ENCODE assay signal across 9 cellular contexts in genomic region chr2:149562304-149562703, GRCh38. TPM values are rescaled to one million over a fixed set of nuclear protein-coding genes. Genes with fewer than 3 reads are reported as not detected.
DNase-seq lines count a peak whose midpoint lies in the region; ATAC-seq and TF ChIP-seq lines count a peak whose summit lies in the region.
"Had no signal": no experiment of that assay in that cellular context is flagged by ENCODE, and none has a peak within 500 bp of the region (broad histone marks: within the 10 kb centered on the region; RNA-seq: fewer than 3 reads in every experiment).

No MANE protein-coding gene starts in this region.

- H3K4me3 ChIP-seq in fibroblast of villous mesenchyme (ENCODE audit: low read depth, low read length) (peak overlapping the region; percentile 29), trophoblast cell (ENCODE audit: low read depth, low read length) (no peak overlapping the region)

- H3K4ac ChIP-seq in trophoblast cell (ENCODE audit: low read depth, low read length) = no peak overlapping the region

- H3K23ac ChIP-seq in trophoblast cell (ENCODE audit: low read length) = no peak overlapping the region

- H3K27ac ChIP-seq in trophoblast cell (ENCODE audit: low read depth, low read length) = no peak overlapping the region

- TF ChIP-seq CTCF in fibroblast of villous mesenchyme (IDR thresholded peaks at IDR 0.05; ENCODE audit: insufficient read depth, low read depth, low read length) = no peak

- no peaks in the 10 kb centered on the region for H3K4me1 ChIP-seq in trophoblast cell (ENCODE audit: control insufficient read depth in 1 of 2, insufficient read depth in 2 of 2, low read length in 2 of 2)

- H2BK120ac ChIP-seq in trophoblast cell (ENCODE audit: insufficient read depth, low read length, poor library complexity) = no peak overlapping the region

- no peak overlapping the region for H4K8ac ChIP-seq in trophoblast cell (ENCODE audit: low read depth, low read length)

- no CpG with 5 or more reads among the region's 2 CpGs for WGBS in trophoblast cell (ENCODE audit: extremely low coverage, insufficient coverage, insufficient read length)

- H3K36me3 Mint-ChIP-seq in stimulated activated effector memory CD8-positive, alpha-beta T cell treated with anti-CD3 and anti-CD28 coated beads, Interleukin-12 subunit alpha, Interleukin-12 subunit beta, amount 100 ng/mL, for 72 hours = peaks cover 30% of the 10 kb centered on the region
- H3K36me3 Mint-ChIP-seq: activated naive CD8-positive, alpha-beta T cell had no signal

- H3K9ac ChIP-seq in trophoblast cell (ENCODE audit: low read length) = no peak overlapping the region

- H2AFZ ChIP-seq in trophoblast cell (ENCODE audit: insufficient read depth, low read length, poor library complexity) = no peak overlapping the region

- no peak overlapping the region for H3K14ac ChIP-seq in trophoblast cell (ENCODE audit: low read length)

- H2BK5ac ChIP-seq in trophoblast cell (ENCODE audit: low read depth, low read length, poor library complexity) = no peak overlapping the region

- H3K18ac ChIP-seq in trophoblast cell (ENCODE audit: low read length) = no peak overlapping the region

- no peak overlapping the region for H4K12ac ChIP-seq in trophoblast cell (ENCODE audit: low read depth, low read length)

- no peaks in the 10 kb centered on the region for H3K79me2 ChIP-seq in trophoblast cell (ENCODE audit: control insufficient read depth, insufficient read depth, low read length, poor library complexity)

- no peaks in the 10 kb centered on the region for H3K4me1 Mint-ChIP-seq in stimulated activated effector memory CD8-positive, alpha-beta T cell treated with anti-CD3 and anti-CD28 coated beads, Interleukin-12 subunit alpha, Interleukin-12 subunit beta, amount 100 ng/mL, for 72 hours

- DNase-seq in GM04503 (ENCODE audit: low read depth) (peak; percentile 57), HEK293T (ENCODE audit: extremely low spot score) (peak; percentile 8), NCI-H1436 treated with DMSO at 0.1 percent for 48 hours (lab: John Stamatoyannopoulos, UW) (peak; percentile 18), fibroblast of villous mesenchyme (ENCODE audit: low read depth) (peak; percentile 65), trophoblast cell (no peak), NCI-H526 treated with DMSO at 0.1 percent for 48 hours (lab: John Stamatoyannopoulos, UW) (no peak)
- DNase-seq in NK-92 treated with Interleukin-12 subunit alpha and Interleukin-12 subunit beta, amount 100 ng/mL, for 24 hours (lab: John Stamatoyannopoulos, UW) = no peak
- DNase-seq in stimulated activated effector memory CD8-positive, alpha-beta T cell treated with anti-CD3 and anti-CD28 coated beads, Interleukin-12 subunit alpha, Interleukin-12 subunit beta, amount 100 ng/mL, for 72 hours (ENCODE audit: low spot score in 2 of 2) = no peak

- H2AK5ac ChIP-seq in trophoblast cell (ENCODE audit: low read length) = no peak overlapping the region

- no peak for ATAC-seq in stimulated activated effector memory CD8-positive, alpha-beta T cell treated with anti-CD3 and anti-CD28 coated beads, Interleukin-12 subunit alpha, Interleukin-12 subunit beta, amount 100 ng/mL, for 72 hours

- H4K91ac ChIP-seq in trophoblast cell (ENCODE audit: low read depth, low read length) = no peak overlapping the region

- H3K27me3 ChIP-seq in trophoblast cell (ENCODE audit: insufficient read depth, low read length) = no peaks in the 10 kb centered on the region

- CTCF ChIA-PET in HEK293T (lab: Yijun Ruan, JAX) = interaction anchor here (2.3 kb wide), 1 partner anchor 544 kb away, joined by 7 read pairs; no protein-coding TSS in a partner anchor

- no peak overlapping the region for H2BK12ac ChIP-seq in trophoblast cell (ENCODE audit: low read length)

- no peak overlapping the region for H3K4me2 ChIP-seq in trophoblast cell (ENCODE audit: low read length)

- H3K79me1 ChIP-seq in trophoblast cell (ENCODE audit: low read length) = no peaks in the 10 kb centered on the region

- no peaks in the 10 kb centered on the region for H3K36me3 ChIP-seq in trophoblast cell (ENCODE audit: control insufficient read depth in 1 of 2, insufficient read depth in 2 of 2, low read length in 2 of 2)

- H3K27ac Mint-ChIP-seq in stimulated activated effector memory CD8-positive, alpha-beta T cell treated with anti-CD3 and anti-CD28 coated beads, Interleukin-12 subunit alpha, Interleukin-12 subunit beta, amount 100 ng/mL, for 72 hours = no peak overlapping the region
- H3K27ac Mint-ChIP-seq: activated naive CD8-positive, alpha-beta T cell had no signal

- H3K9me3 ChIP-seq in trophoblast cell (ENCODE audit: insufficient read depth, low read depth, low read length) = no peaks in the 10 kb centered on the region

- H3K4me3 Mint-ChIP-seq in stimulated activated effector memory CD8-positive, alpha-beta T cell treated with anti-CD3 and anti-CD28 coated beads, Interleukin-12 subunit alpha, Interleukin-12 subunit beta, amount 100 ng/mL, for 72 hours = no peak overlapping the region
- H3K4me3 Mint-ChIP-seq: activated naive CD8-positive, alpha-beta T cell had no signal

- H3K9me3 Mint-ChIP-seq in stimulated activated effector memory CD8-positive, alpha-beta T cell treated with anti-CD3 and anti-CD28 coated beads, Interleukin-12 subunit alpha, Interleukin-12 subunit beta, amount 100 ng/mL, for 72 hours = no peaks in the 10 kb centered on the region

- POLR2A ChIA-PET in HEK293T (lab: Yijun Ruan, JAX) = no interaction called here

TF ChIP-seq in HEK293T, 16 proteins besides CTCF, POLR2A, EP300 and RAD21:
- no peak for TF ChIP-seq BHLHE40 (IDR thresholded peaks at IDR 0.05; ENCODE audit: borderline replicate concordance)
- no peak for TF ChIP-seq ELF4 (IDR thresholded peaks at IDR 0.05)
- TF ChIP-seq L3MBTL2 (conservative IDR thresholded peaks at IDR 0.05) = no peak
- TF ChIP-seq HDGF (IDR thresholded peaks at IDR 0.05; ENCODE audit: borderline replicate concordance) = no peak
- no peak for TF ChIP-seq SUZ12 (IDR thresholded peaks at IDR 0.05)
- no peak for TF ChIP-seq ZNF384 (IDR thresholded peaks at IDR 0.05)
- no peak for TF ChIP-seq PKNOX1 (IDR thresholded peaks at IDR 0.05)
- no peak for TF ChIP-seq TARDBP (IDR thresholded peaks at IDR 0.05)
- TF ChIP-seq ARNT (IDR thresholded peaks at IDR 0.05) = no peak
- TF ChIP-seq FOXK2 (IDR thresholded peaks at IDR 0.05) = no peak
- TF ChIP-seq NFRKB (IDR thresholded peaks at IDR 0.05) = no peak
- TF ChIP-seq FOXA1 (IDR thresholded peaks at IDR 0.05) = no peak
- TF ChIP-seq SP1 (IDR thresholded peaks at IDR 0.05) = no peak
- no peak for TF ChIP-seq FOXM1 (IDR thresholded peaks at IDR 0.05; ENCODE audit: borderline replicate concordance)
- TF ChIP-seq CTBP1 (IDR thresholded peaks at IDR 0.05; ENCODE audit: borderline replicate concordance) = no peak

RNA-seq across cellular contexts. Expression of gene MMADHC, which starts 25.3 kb away (rescaled TPM):
- 173 and 265 TPM in 2 replicates for total RNA-seq in fibroblast of villous mesenchyme
- polyA plus RNA-seq in trophoblast cell (2013) = 108 and 113 TPM in 2 replicates

Comparison
In these comparisons a context has a peak if more than half of its experiments do, and no peak if none do; other contexts are left out.
1. DNase-seq: peak in GM04503 (single experiment), HEK293T (single experiment), NCI-H1436 treated with DMSO at 0.1 percent for 48 hours (single experiment) and fibroblast of villous mesenchyme (single experiment); none in trophoblast cell (0 of 2), NK-92 treated with Interleukin-12 subunit alpha and Interleukin-12 subunit beta, amount 100 ng/mL, for 24 hours (single experiment), NCI-H526 treated with DMSO at 0.1 percent for 48 hours (single experiment) and stimulated activated effector memory CD8-positive, alpha-beta T cell treated with anti-CD3 and anti-CD28 coated beads, Interleukin-12 subunit alpha, Interleukin-12 subunit beta, amount 100 ng/mL, for 72 hours (0 of 2).